ENCODE assay signal across 12 cellular contexts in the genomic region with DNA sequence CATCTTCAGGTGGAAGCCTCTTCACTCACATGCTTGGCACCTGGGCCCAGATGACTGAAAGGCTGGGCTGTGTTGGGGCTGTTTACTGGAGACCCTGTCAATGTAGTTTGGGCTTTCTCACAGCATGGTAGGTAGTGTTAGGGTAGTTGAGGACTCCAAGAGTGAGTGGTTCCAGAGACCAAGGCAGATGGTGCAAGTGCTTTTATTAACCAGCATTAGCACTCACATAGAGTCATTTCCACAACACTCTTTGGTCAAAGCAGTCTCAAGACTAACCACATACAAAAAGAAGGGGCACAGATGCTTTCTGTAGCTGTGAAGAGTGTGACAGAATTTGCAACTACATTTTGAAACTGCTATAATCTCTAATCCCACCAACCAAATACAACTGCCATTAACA.
DNase-seq lines count a peak whose midpoint lies in the region; ATAC-seq, FAIRE-seq and TF ChIP-seq lines count a peak whose summit lies in the region.
"Had no signal": no experiment of that assay in that cellular context is flagged by ENCODE, and none has a peak within 500 bp of the region (broad histone marks: within the 10 kb centered on the region; RNA-seq: fewer than 3 reads in every experiment).

No MANE protein-coding gene starts in this region.

- TF ChIP-seq POLR2A in H54 (IDR thresholded peaks at IDR 0.05; ENCODE audit: low read depth, low read length) = no peak

- ATAC-seq in GM18502 (IDR thresholded peaks at IDR 0.05; ENCODE audit: poor library complexity, unreplicated experiment) (peak; percentile 97), GM19438 (IDR thresholded peaks at IDR 0.05; ENCODE audit: low read depth, unreplicated experiment) (peak; percentile 90), HG02852 (IDR thresholded peaks at IDR 0.05; ENCODE audit: unreplicated experiment) (peak; percentile 98), HG03520 (IDR thresholded peaks at IDR 0.05; ENCODE audit: unreplicated experiment) (peak; percentile 95), left lobe of liver (no peak)
- ATAC-seq: stimulated activated memory B cell treated with anti-CD40 and anti-IgM and Interleukin-4, amounts not matched to agents 10 μg/mL and 1 μg/mL and 100 μg/mL, for 72 hours had no signal

- intact Hi-C loops in cardiac septum (cut with DNase I) = no loop called here

- no peak for DNase-seq in left lobe of liver (ENCODE audit: low spot score)
- no peak for DNase-seq in H54 (ENCODE audit: insufficient read length, low spot score)
- DNase-seq in RCC 7860 (ENCODE audit: low spot score) = no peak
- no peak for DNase-seq in cardiac septum (ENCODE audit: low spot score)
- DNase-seq: activated CD4-positive, alpha-beta memory T cell treated with anti-CD3 and anti-CD28 coated beads for 36 hours; C1 segment of cervical spinal cord; NCI-H1092 had no signal

- no peak for FAIRE-seq in H54 (lab: Jason Lieb, UNC)
- no peak for FAIRE-seq in RCC 7860 (lab: Jason Lieb, UNC)
